16 cellular contexts compared by ENCODE assay signal in the genomic region with DNA sequence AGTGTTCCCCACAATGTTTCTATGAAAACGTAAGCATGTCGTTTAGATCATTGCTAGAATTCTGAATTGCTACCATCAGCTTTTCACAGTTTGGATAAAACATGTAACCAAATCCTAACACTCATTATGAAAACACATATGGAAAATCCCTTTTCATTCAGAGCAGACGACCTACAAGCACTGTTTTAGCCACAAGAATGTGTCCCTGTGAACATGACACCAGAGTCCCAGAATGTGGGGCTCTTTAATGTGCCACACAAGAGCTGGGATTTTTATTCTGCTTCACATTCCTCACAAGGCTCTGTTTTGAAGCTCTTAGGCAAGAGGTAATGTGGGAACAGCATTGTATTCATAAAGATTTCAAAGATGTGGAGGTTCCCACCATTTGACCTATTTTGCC.
DNase-seq lines count a peak whose midpoint lies in the region; ATAC-seq and TF ChIP-seq lines count a peak whose summit lies in the region.
"Had no signal": no experiment of that assay in that cellular context is flagged by ENCODE, and none has a peak within 500 bp of the region (broad histone marks: within the 10 kb centered on the region; RNA-seq: fewer than 3 reads in every experiment).

No MANE protein-coding gene starts in this region.

- H3K18ac ChIP-seq in mesenchymal stem cell (ENCODE audit: low read depth in 1 of 2, low read length in 2 of 2) = no peak overlapping the region

- H2AFZ ChIP-seq in GM23338 = peak overlapping the region; percentile 74; the same call in 1 of the 2 replicates
- no peak overlapping the region for H2AFZ ChIP-seq in mesenchymal stem cell (ENCODE audit: low read depth, low read length)

- no peak overlapping the region for H2BK12ac ChIP-seq in mesenchymal stem cell (ENCODE audit: low read length in 2 of 2)

- WGBS in mesenchymal stem cell = 71% methylated on average over 3 of the region's 3 CpGs

- H3K4me3 ChIP-seq in GM23338 (no peak overlapping the region), SJSA1 (no peak overlapping the region), mesenchymal stem cell (ENCODE audit: insufficient read depth in 1 of 2, low read depth in 1 of 2, low read length in 2 of 2) (no peak overlapping the region), H7 (ENCODE audit: insufficient read depth, low read depth, low read length) (no peak overlapping the region)

- H3K27me3 Mint-ChIP-seq in GM23338 (ENCODE audit: insufficient read depth, low read depth, poor library complexity) (no peaks in the 10 kb centered on the region), immature natural killer cell (ENCODE audit: low read depth in 3 of 3) (peaks cover 0 to 3% (median 2%) of the 10 kb centered on the region in 3 donors)
- H3K27me3 Mint-ChIP-seq: stimulated activated naive B cell treated with anti-CD40 and anti-IgM and Interleukin-4, amounts not matched to agents 10 μg/mL and 1 μg/mL and 100 μg/mL, for 72 hours had no signal

- H3K9me3 ChIP-seq in SJSA1 (replicated peaks) (no peaks in the 10 kb centered on the region), mesenchymal stem cell (ENCODE audit: control insufficient read depth, low read length) (no peaks in the 10 kb centered on the region)

- no peak overlapping the region for H3K9ac ChIP-seq in mesenchymal stem cell (ENCODE audit: low read length)

- no peak for TF ChIP-seq CTCF in GM23338 (conservative IDR thresholded peaks at IDR 0.05; ENCODE audit: low read depth in 2 of 2)

- H2BK5ac ChIP-seq in mesenchymal stem cell (ENCODE audit: low read depth, low read length, poor library complexity, severe bottlenecking) = no peak overlapping the region

- H3K4me1 ChIP-seq in GM23338 (ENCODE audit: insufficient read depth) (no peaks in the 10 kb centered on the region), SJSA1 (replicated peaks) (peaks cover 20% of the 10 kb centered on the region), mesenchymal stem cell (ENCODE audit: control insufficient read depth, insufficient read depth, low read depth, low read length) (no peaks in the 10 kb centered on the region)

- H3F3A ChIP-seq in GM23338 (replicated peaks; ENCODE audit: low read depth) = no peaks in the 10 kb centered on the region

- H4K91ac ChIP-seq in mesenchymal stem cell (ENCODE audit: low read length) = no peak overlapping the region

- H2BK15ac ChIP-seq in mesenchymal stem cell (ENCODE audit: low read depth, poor library complexity, severe bottlenecking) = no peak overlapping the region

- H3K27ac ChIP-seq in GM23338 (ENCODE audit: low read depth) (no peak overlapping the region), SJSA1 (peak overlapping the region; percentile 64), mesenchymal stem cell (ENCODE audit: low read length, poor library complexity, severe bottlenecking) (no peak overlapping the region)
- H3K27ac ChIP-seq: C4-2B had no signal

- no peak overlapping the region for H4K8ac ChIP-seq in mesenchymal stem cell (ENCODE audit: low read length)

- no peaks in the 10 kb centered on the region for H3K9me2 ChIP-seq in GM23338 (ENCODE audit: insufficient read depth)

- H3K27ac Mint-ChIP-seq in GM23338 (no peak overlapping the region), immature natural killer cell (no peak overlapping the region)
- H3K27ac Mint-ChIP-seq: stimulated activated naive B cell treated with anti-CD40 and anti-IgM and Interleukin-4, amounts not matched to agents 10 μg/mL and 1 μg/mL and 100 μg/mL, for 72 hours had no signal

- no peaks in the 10 kb centered on the region for H3K27me3 ChIP-seq in GM23338 (ENCODE audit: insufficient read depth)
- H3K27me3 ChIP-seq in SJSA1 (replicated peaks) = no peaks in the 10 kb centered on the region
- H3K27me3 ChIP-seq in mesenchymal stem cell (ENCODE audit: control insufficient read depth in 1 of 2, insufficient read depth in 1 of 2, low read length in 2 of 2) = no peaks in the 10 kb centered on the region
- no peaks in the 10 kb centered on the region for H3K27me3 ChIP-seq in H7 (ENCODE audit: control insufficient read depth, insufficient read depth, low read length)

- H3K9me3 Mint-ChIP-seq in GM23338 = no peaks in the 10 kb centered on the region
- H3K9me3 Mint-ChIP-seq in immature natural killer cell = peaks cover 0 to 2% (median 0%) of the 10 kb centered on the region in 6 donors
- H3K9me3 Mint-ChIP-seq: stimulated activated naive B cell treated with anti-CD40 and anti-IgM and Interleukin-4, amounts not matched to agents 10 μg/mL and 1 μg/mL and 100 μg/mL, for 72 hours had no signal

- no peaks in the 10 kb centered on the region for H3K36me3 Mint-ChIP-seq in GM23338 (ENCODE audit: low read depth)
- no peaks in the 10 kb centered on the region for H3K36me3 Mint-ChIP-seq in immature natural killer cell
- H3K36me3 Mint-ChIP-seq: stimulated activated naive B cell treated with anti-CD40 and anti-IgM and Interleukin-4, amounts not matched to agents 10 μg/mL and 1 μg/mL and 100 μg/mL, for 72 hours had no signal

- no peak overlapping the region for H3K14ac ChIP-seq in mesenchymal stem cell (ENCODE audit: low read length in 2 of 2)

- no peak overlapping the region for H2BK120ac ChIP-seq in mesenchymal stem cell (ENCODE audit: low read depth, low read length)

- H3K36me3 ChIP-seq in GM23338 (ENCODE audit: insufficient read depth) = no peaks in the 10 kb centered on the region
- H3K36me3 ChIP-seq in SJSA1 = no peaks in the 10 kb centered on the region
- H3K36me3 ChIP-seq in mesenchymal stem cell (ENCODE audit: control insufficient read depth in 1 of 2, insufficient read depth in 2 of 2, low read depth in 1 of 2, low read length in 2 of 2) = no peaks in the 10 kb centered on the region
- H3K36me3 ChIP-seq in H7 (replicated peaks; ENCODE audit: control insufficient read depth, insufficient read depth, low read length) = no peaks in the 10 kb centered on the region

- H3K4me2 ChIP-seq in GM23338 (no peak overlapping the region), mesenchymal stem cell (ENCODE audit: low read length, poor library complexity, severe bottlenecking) (no peak overlapping the region)

- H4K20me1 ChIP-seq in GM23338 (replicated peaks; ENCODE audit: insufficient read depth) = no peaks in the 10 kb centered on the region

- no peak overlapping the region for H3K23ac ChIP-seq in mesenchymal stem cell (ENCODE audit: low read length in 2 of 2)

- no peak overlapping the region for H2AK5ac ChIP-seq in mesenchymal stem cell (ENCODE audit: low read length, severe bottlenecking)

- no peaks in the 10 kb centered on the region for H3K79me2 ChIP-seq in GM23338 (replicated peaks; ENCODE audit: insufficient read depth)

- intact Hi-C loops in posterior vena cava (cut with DNase I) = no loop called here

- no peaks in the 10 kb centered on the region; the same call in 2 of the 3 replicates for H3K4me1 Mint-ChIP-seq in GM23338
- no peaks in the 10 kb centered on the region for H3K4me1 Mint-ChIP-seq in immature natural killer cell
- H3K4me1 Mint-ChIP-seq: stimulated activated naive B cell treated with anti-CD40 and anti-IgM and Interleukin-4, amounts not matched to agents 10 μg/mL and 1 μg/mL and 100 μg/mL, for 72 hours had no signal

- no peaks in the 10 kb centered on the region for H3K79me1 ChIP-seq in mesenchymal stem cell (replicated peaks; ENCODE audit: low read length, poor library complexity, severe bottlenecking)

- no peak overlapping the region for H3K4me3 Mint-ChIP-seq in GM23338
- no peak overlapping the region for H3K4me3 Mint-ChIP-seq in immature natural killer cell
- H3K4me3 Mint-ChIP-seq: stimulated activated naive B cell treated with anti-CD40 and anti-IgM and Interleukin-4, amounts not matched to agents 10 μg/mL and 1 μg/mL and 100 μg/mL, for 72 hours had no signal

- ATAC-seq in GM23338 (no peak), HG03159 (IDR thresholded peaks at IDR 0.05; ENCODE audit: unreplicated experiment) (no peak)
- ATAC-seq: PC-3; stimulated activated naive B cell treated with anti-CD40 and anti-IgM and Interleukin-4, amounts not matched to agents 10 μg/mL and 1 μg/mL and 100 μg/mL, for 72 hours had no signal

- DNase-seq in Daoy (ENCODE audit: low read depth) (peak; percentile 47), GM23338 (ENCODE audit: low spot score) (peak; percentile 5), SJSA1 (ENCODE audit: low read depth in 1 of 2, low spot score in 2 of 2) (peak; percentile 67 to 83), mesenchymal stem cell (peak; percentile 42), H7 (no peak), immature natural killer cell (no peak), posterior vena cava (ENCODE audit: low spot score) (no peak)
- DNase-seq: amniotic stem cell; effector memory CD4-positive, alpha-beta T cell; KBM-7; NCI-H2081 treated with DMSO at 0.1 percent for 48 hours; occipital lobe; PC-3; stimulated activated naive B cell treated with anti-CD40 and anti-IgM and Interleukin-4, amounts not matched to agents 10 μg/mL and 1 μg/mL and 100 μg/mL, for 72 hours had no signal

- H3K4ac ChIP-seq in mesenchymal stem cell (ENCODE audit: low read depth in 1 of 2, low read length in 2 of 2) = no peak overlapping the region

Comparison
In these comparisons a context has a peak if more than half of its experiments do, and no peak if none do; other contexts are left out.
1. DNase-seq: peak in Daoy (single experiment), GM23338 (single experiment), SJSA1 (2 of 2) and mesenchymal stem cell (single experiment); none in H7 (single experiment), immature natural killer cell (0 of 3) and posterior vena cava (single experiment).